10 cellular contexts compared by ENCODE assay signal in genomic region chr2:216492951-216493685, GRCh38. TPM values are rescaled to one million over a fixed set of nuclear protein-coding genes. Genes with fewer than 3 reads are reported as not detected.
A peak's percentile ranks its signal among the peaks of the same experiment; 100 is the strongest.
DNase-seq lines count a peak whose midpoint lies in the region; ATAC-seq, FAIRE-seq and TF ChIP-seq lines count a peak whose summit lies in the region.
"Had no signal": no experiment of that assay in that cellular context is flagged by ENCODE, and none has a peak within 500 bp of the region (broad histone marks: within the 10 kb centered on the region; RNA-seq: fewer than 3 reads in every experiment).

No MANE protein-coding gene starts in this region.

- no peak overlapping the region for H3K4me3 Mint-ChIP-seq in naive thymus-derived CD4-positive, alpha-beta T cell
- H3K4me3 Mint-ChIP-seq: activated naive CD4-positive, alpha-beta T cell treated with anti-CD3 and anti-CD28 coated beads, Interleukin-2, amount 50 U/mL, for 24 hours had no signal

- H3K9ac ChIP-seq in endothelial cell of umbilical vein (replicated peaks; ENCODE audit: extremely low read depth, insufficient read depth, low read length) (no peak overlapping the region), trophoblast cell (ENCODE audit: low read length) (no peak overlapping the region)

- no CpG with 5 or more reads among the region's 5 CpGs for WGBS in trophoblast cell (ENCODE audit: extremely low coverage, insufficient coverage, insufficient read length)

- intact Hi-C loops in endothelial cell of umbilical vein (cut with micrococcal nuclease): loop anchor here (10.0 kb wide), 2 partner anchors 178 to 348 kb away; no protein-coding TSS in a partner anchor
- intact Hi-C loops in naive thymus-derived CD4-positive, alpha-beta T cell (cut with micrococcal nuclease): no loop called here

- no peaks in the 10 kb centered on the region for H3K9me3 Mint-ChIP-seq in naive thymus-derived CD4-positive, alpha-beta T cell
- H3K9me3 Mint-ChIP-seq: activated naive CD4-positive, alpha-beta T cell treated with anti-CD3 and anti-CD28 coated beads, Interleukin-2, amount 50 U/mL, for 24 hours had no signal

- H3K9me1 ChIP-seq in endothelial cell of umbilical vein (replicated peaks; ENCODE audit: control insufficient read depth, extremely low read depth, insufficient read depth, low read length): no peaks in the 10 kb centered on the region

- H3K27me3 ChIP-seq in endothelial cell of umbilical vein (ENCODE audit: control insufficient read depth in 2 of 2, insufficient read depth in 2 of 2, low read length in 2 of 2) (no peaks in the 10 kb centered on the region), trophoblast cell (ENCODE audit: insufficient read depth, low read length) (no peaks in the 10 kb centered on the region)
- H3K27me3 ChIP-seq in naive thymus-derived CD4-positive, alpha-beta T cell (ENCODE audit: control insufficient read depth in 2 of 2, insufficient read depth in 2 of 2, low read length in 2 of 2): no peaks in the 10 kb centered on the region

- H3K27ac Mint-ChIP-seq in naive thymus-derived CD4-positive, alpha-beta T cell: no peak overlapping the region
- H3K27ac Mint-ChIP-seq: activated naive CD4-positive, alpha-beta T cell treated with anti-CD3 and anti-CD28 coated beads, Interleukin-2, amount 50 U/mL, for 24 hours had no signal

- TF ChIP-seq POLR2A in endothelial cell of umbilical vein (IDR thresholded peaks at IDR 0.05; ENCODE audit: low read depth, low read length): no peak

- H4K12ac ChIP-seq in trophoblast cell (ENCODE audit: low read depth, low read length): no peak overlapping the region

- H2AFZ ChIP-seq in endothelial cell of umbilical vein (ENCODE audit: low read depth, low read length): peak overlapping the region; percentile 2
- H2AFZ ChIP-seq in trophoblast cell (ENCODE audit: insufficient read depth, low read length, poor library complexity): no peak overlapping the region

- BruUV-seq in endothelial cell of umbilical vein (replicated peaks; lab: Mats Ljungman, UMichigan): no TSS peak

- no peak overlapping the region for H3K4me3 ChIP-seq in endothelial cell of umbilical vein (replicated peaks in 1 of 3; ENCODE audit: insufficient read depth in 1 of 3, low read depth in 1 of 3, low read length in 3 of 3)
- no peak overlapping the region for H3K4me3 ChIP-seq in trophoblast cell (ENCODE audit: low read depth, low read length)
- H3K4me3 ChIP-seq in naive thymus-derived CD4-positive, alpha-beta T cell (ENCODE audit: low read length): no peak overlapping the region

- H4K91ac ChIP-seq in trophoblast cell (ENCODE audit: low read depth, low read length): peak overlapping the region; percentile 77

- peak overlapping the region; percentile 79 for H3K18ac ChIP-seq in trophoblast cell (ENCODE audit: low read length)

- peaks cover 5 to 29% (median 10%) of the 10 kb centered on the region in 7 donors for H3K4me1 Mint-ChIP-seq in naive thymus-derived CD4-positive, alpha-beta T cell

- no peak overlapping the region for H3K4me2 ChIP-seq in endothelial cell of umbilical vein (ENCODE audit: insufficient read depth, low read length)
- H3K4me2 ChIP-seq in trophoblast cell (ENCODE audit: low read length): no peak overlapping the region

- H3K27ac ChIP-seq in endothelial cell of umbilical vein (ENCODE audit: insufficient read depth, low read depth, low read length) (peak overlapping the region; percentile 25), trophoblast cell (ENCODE audit: low read depth, low read length) (no peak overlapping the region)
- no peak overlapping the region for H3K27ac ChIP-seq in naive thymus-derived CD4-positive, alpha-beta T cell (ENCODE audit: low read depth, low read length)

- POLR2A ChIA-PET in endothelial cell of umbilical vein (lab: Charles Lee): interaction anchor here (1.2 kb wide), 1 partner anchor 11 kb away, joined by 4 read pairs; no protein-coding TSS in a partner anchor
- POLR2A ChIA-PET in naive thymus-derived CD4-positive, alpha-beta T cell (lab: Charles Lee): no interaction called here

- H2BK120ac ChIP-seq in trophoblast cell (ENCODE audit: insufficient read depth, low read length, poor library complexity): peak overlapping the region; percentile 43

- H3K79me2 ChIP-seq in endothelial cell of umbilical vein (ENCODE audit: control insufficient read depth, insufficient read depth, low read length) (no peaks in the 10 kb centered on the region), trophoblast cell (ENCODE audit: control insufficient read depth, insufficient read depth, low read length, poor library complexity) (peaks cover under 1% of the 10 kb centered on the region)

- H3K9me3 ChIP-seq in endothelial cell of umbilical vein (replicated peaks; ENCODE audit: control insufficient read depth, insufficient read depth, low read length) (no peaks in the 10 kb centered on the region), trophoblast cell (ENCODE audit: insufficient read depth, low read depth, low read length) (no peaks in the 10 kb centered on the region)
- no peaks in the 10 kb centered on the region for H3K9me3 ChIP-seq in naive thymus-derived CD4-positive, alpha-beta T cell (ENCODE audit: control insufficient read depth in 2 of 3, low read length in 3 of 3)

- peak overlapping the region; percentile 49 for H4K8ac ChIP-seq in trophoblast cell (ENCODE audit: low read depth, low read length)

- DNase-seq in GM03348 (ENCODE audit: low spot score) (peak; percentile 66), NCI-H2227 (lab: John Stamatoyannopoulos, UW; ENCODE audit: unreplicated experiment) (peak; percentile 86), endothelial cell of umbilical vein (ENCODE audit: low read depth, low spot score) (peak; percentile 50), trophoblast cell (no peak), hepatic stellate cell (ENCODE audit: low spot score) (no peak), NCI-H524 (lab: John Stamatoyannopoulos, UW) (no peak)
- DNase-seq in naive thymus-derived CD4-positive, alpha-beta T cell: no peak
- DNase-seq: NCI-H1092 had no signal

- ATAC-seq in GM18907 (IDR thresholded peaks at IDR 0.05; ENCODE audit: unreplicated experiment): no peak
- ATAC-seq in naive thymus-derived CD4-positive, alpha-beta T cell: no peak

- peak overlapping the region; percentile 41 for H2BK5ac ChIP-seq in trophoblast cell (ENCODE audit: low read depth, low read length, poor library complexity)

- peaks cover 0 to 5% (median 0%) of the 10 kb centered on the region in 5 donors for H3K36me3 Mint-ChIP-seq in naive thymus-derived CD4-positive, alpha-beta T cell

- no peaks in the 10 kb centered on the region for H3K27me3 Mint-ChIP-seq in naive thymus-derived CD4-positive, alpha-beta T cell
- H3K27me3 Mint-ChIP-seq: activated naive CD4-positive, alpha-beta T cell treated with anti-CD3 and anti-CD28 coated beads, Interleukin-2, amount 50 U/mL, for 24 hours had no signal

- peak overlapping the region; percentile 85 for H2BK12ac ChIP-seq in trophoblast cell (ENCODE audit: low read length)

- CTCF ChIA-PET in endothelial cell of umbilical vein (lab: Charles Lee): interaction anchor here (1.0 to 3.2 kb wide), 2 partner anchors 10 to 15 kb away, joined by 3 to 11 read pairs; no protein-coding TSS in a partner anchor
- CTCF ChIA-PET in naive thymus-derived CD4-positive, alpha-beta T cell (lab: Charles Lee): no interaction called here

- H3K4me1 ChIP-seq in endothelial cell of umbilical vein (ENCODE audit: control insufficient read depth, extremely low read depth, insufficient read depth, low read length): peaks cover 50% of the 10 kb centered on the region
- H3K4me1 ChIP-seq in trophoblast cell (ENCODE audit: control insufficient read depth in 1 of 2, insufficient read depth in 2 of 2, low read length in 2 of 2): peaks cover 18 to 23% of the 10 kb centered on the region in 2 experiments
- H3K4me1 ChIP-seq in naive thymus-derived CD4-positive, alpha-beta T cell (ENCODE audit: control insufficient read depth in 2 of 2, insufficient read depth in 2 of 2, low read length in 2 of 2): peaks cover 6% of the 10 kb centered on the region in 2 donors

- FAIRE-seq in endothelial cell of umbilical vein (lab: Jason Lieb, UNC): peak; percentile 77

- no peaks in the 10 kb centered on the region for H4K20me1 ChIP-seq in endothelial cell of umbilical vein (replicated peaks; ENCODE audit: control insufficient read depth, extremely low read depth, insufficient read depth, low read length)

- no peak overlapping the region for H3K4ac ChIP-seq in trophoblast cell (ENCODE audit: low read depth, low read length)

- dilution Hi-C loops in endothelial cell of umbilical vein (cut with MboI; ENCODE audit: extremely low pct_ligation_motif_present, low sequenced_read_pairs): no loop called here

- TF ChIP-seq CTCF in endothelial cell of umbilical vein (IDR thresholded peaks at IDR 0.05; ENCODE audit: extremely low read depth in 1 of 2, insufficient read depth in 1 of 2, low read depth in 1 of 2, low read length in 2 of 2): no peak

- H3K23ac ChIP-seq in trophoblast cell (ENCODE audit: low read length): no peak overlapping the region

- no peaks in the 10 kb centered on the region for H3K36me3 ChIP-seq in endothelial cell of umbilical vein (ENCODE audit: control insufficient read depth in 2 of 2, extremely low read depth in 1 of 2, insufficient read depth in 2 of 2, low read length in 2 of 2)
- H3K36me3 ChIP-seq in trophoblast cell (ENCODE audit: control insufficient read depth in 1 of 2, insufficient read depth in 2 of 2, low read length in 2 of 2): no peaks in the 10 kb centered on the region
- no peaks in the 10 kb centered on the region for H3K36me3 ChIP-seq in naive thymus-derived CD4-positive, alpha-beta T cell (ENCODE audit: control insufficient read depth in 2 of 3, insufficient read depth in 3 of 3, low read length in 3 of 3)

- peak overlapping the region; percentile 44 for H3K14ac ChIP-seq in trophoblast cell (ENCODE audit: low read length)

- peak overlapping the region; percentile 67 for H2AK5ac ChIP-seq in trophoblast cell (ENCODE audit: low read length)

- peaks cover 19% of the 10 kb centered on the region for H3K79me1 ChIP-seq in trophoblast cell (ENCODE audit: low read length)

TF ChIP-seq in endothelial cell of umbilical vein, 7 proteins besides CTCF, POLR2A, EP300 and RAD21:
- peak; percentile 62 for TF ChIP-seq FOS (IDR thresholded peaks at IDR 0.05; ENCODE audit: borderline replicate concordance, insufficient read depth, low read length)
- no peak for TF ChIP-seq JUN (IDR thresholded peaks at IDR 0.05; ENCODE audit: borderline replicate concordance, insufficient read depth, insufficient read length, low read depth)

RNA-seq across cellular contexts. Expression of gene RPL37A, which starts 5.5 kb away (rescaled TPM):
- 2,628 and 2,952 TPM in 2 replicates for total RNA-seq in endothelial cell of umbilical vein
- 1,143 and 1,889 TPM in 2 replicates for polyA plus RNA-seq in endothelial cell of umbilical vein
- polyA plus RNA-seq in endothelial cell of umbilical vein (2011; cell fraction: cytosol; rRNA removed): 2,402 and 3,048 TPM in 2 replicates
- 806 and 883 TPM in 2 replicates for polyA plus RNA-seq in endothelial cell of umbilical vein (2011; cell fraction: nucleus; rRNA removed)
- 5,195 and 6,189 TPM in 2 replicates for polyA plus RNA-seq in endothelial cell of umbilical vein (2012)
- polyA minus RNA-seq in endothelial cell of umbilical vein: 605 and 868 TPM in 2 replicates
- polyA minus RNA-seq in endothelial cell of umbilical vein (2011; cell fraction: cytosol; rRNA and poly(A)+ RNA removed): 771 TPM
- polyA minus RNA-seq in endothelial cell of umbilical vein (2011; cell fraction: nucleus; rRNA and poly(A)+ RNA removed): 140 and 162 TPM in 2 replicates
- polyA plus RNA-seq in trophoblast cell (2013): 7,266 and 7,276 TPM in 2 replicates
- 1,000 to 10,000 TPM; 2,173 to 3,712 (median 3,236) TPM for total RNA-seq in naive thymus-derived CD4-positive, alpha-beta T cell
- polyA plus RNA-seq in naive thymus-derived CD4-positive, alpha-beta T cell: 1,000 to 10,000 TPM; 3,585 to 4,840 TPM

Comparison
In these comparisons a context has a peak if more than half of its experiments do, and no peak if none do; other contexts are left out.
1. DNase-seq: peak in GM03348 (single experiment), NCI-H2227 (single experiment) and endothelial cell of umbilical vein (single experiment); none in trophoblast cell (0 of 2), hepatic stellate cell (single experiment), NCI-H524 (0 of 2) and naive thymus-derived CD4-positive, alpha-beta T cell (0 of 9).